Comparison of ENCODE assay signal across 8 cellular contexts in the genomic region with DNA sequence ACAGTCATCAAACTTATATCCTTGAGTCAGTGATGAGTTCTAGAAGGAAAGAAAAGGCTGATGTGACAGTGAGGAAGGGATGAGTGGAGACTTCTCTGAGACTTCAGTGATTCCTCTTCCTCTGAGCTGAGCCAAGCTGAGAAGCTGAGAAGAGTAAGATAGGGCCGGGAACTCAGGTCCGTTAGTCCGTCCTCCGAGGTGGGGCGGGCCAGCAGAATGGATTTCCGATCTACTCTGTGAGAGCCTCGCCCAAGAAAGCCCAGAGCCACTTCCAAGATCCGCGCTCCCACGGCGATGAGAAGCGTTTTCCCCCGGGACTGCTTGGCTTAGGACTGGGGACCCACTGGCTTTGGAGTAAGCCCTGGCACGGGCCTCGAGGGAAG. TPM values are rescaled to one million over a fixed set of nuclear protein-coding genes. Genes with fewer than 3 reads are reported as not detected.
DNase-seq lines count a peak whose midpoint lies in the region; ATAC-seq and TF ChIP-seq lines count a peak whose summit lies in the region.
"Not testable (repeated sequence)": the region's sequence is repeated elsewhere in the genome, so short reads cannot be mapped to it uniquely, and the experiment has no call there.

No MANE protein-coding gene starts in this region.

- not testable (repeated sequence) for H3K27me3 ChIP-seq in ACC112 (ENCODE audit: insufficient read depth, low read length); HUES6 (ENCODE audit: control insufficient read depth, insufficient read depth, low read length); kidney epithelial cell (ENCODE audit: control insufficient read depth, insufficient read depth, low read length)

- POLR2A ChIA-PET in activated CD8-positive, alpha-beta T cell treated with anti-CD3 and anti-CD28 coated beads for 36 hours (lab: Charles Lee): not testable (repeated sequence)

- not testable (repeated sequence) for H3K9me3 Mint-ChIP-seq in activated CD8-positive, alpha-beta T cell treated with anti-CD3 and anti-CD28 coated beads for 36 hours; effector memory CD8-positive, alpha-beta T cell

- H3K27ac Mint-ChIP-seq in activated CD8-positive, alpha-beta T cell treated with anti-CD3 and anti-CD28 coated beads for 36 hours: peak overlapping the region; percentile 61
- H3K27ac Mint-ChIP-seq in effector memory CD8-positive, alpha-beta T cell: peak overlapping the region; percentile 89 to 91

- H2AFZ ChIP-seq in ACC112 (ENCODE audit: low read length, unreplicated experiment): peak overlapping the region; percentile 75

- not testable (repeated sequence) for H3K27me3 Mint-ChIP-seq in activated CD8-positive, alpha-beta T cell treated with anti-CD3 and anti-CD28 coated beads for 36 hours; effector memory CD8-positive, alpha-beta T cell

- not testable (repeated sequence) for H3K36me3 Mint-ChIP-seq in activated CD8-positive, alpha-beta T cell treated with anti-CD3 and anti-CD28 coated beads for 36 hours (ENCODE audit: low read depth)
- H3K36me3 Mint-ChIP-seq in effector memory CD8-positive, alpha-beta T cell (ENCODE audit: insufficient read depth): peaks cover 15% of the 10 kb centered on the region

- H3K4me3 ChIP-seq in ACC112 (ENCODE audit: low read depth, low read length): peak overlapping the region; percentile 98
- H3K4me3 ChIP-seq in HUES6 (ENCODE audit: low read depth, low read length): peak overlapping the region; percentile 90
- H3K4me3 ChIP-seq in kidney epithelial cell (ENCODE audit: low read depth, low read length): peak overlapping the region; percentile 73

- TF ChIP-seq CTCF in activated CD8-positive, alpha-beta T cell treated with anti-CD3 and anti-CD28 coated beads for 36 hours (IDR thresholded peaks at IDR 0.05); kidney epithelial cell (IDR thresholded peaks at IDR 0.05; ENCODE audit: insufficient read depth, low read length, poor library complexity, severe bottlenecking): not testable (repeated sequence)

- H3K4me1 Mint-ChIP-seq in activated CD8-positive, alpha-beta T cell treated with anti-CD3 and anti-CD28 coated beads for 36 hours (ENCODE audit: low read depth): peaks cover 20% of the 10 kb centered on the region
- peaks cover 18 to 19% of the 10 kb centered on the region in 2 donors for H3K4me1 Mint-ChIP-seq in effector memory CD8-positive, alpha-beta T cell (ENCODE audit: low read depth in 2 of 2)

- CTCF ChIA-PET in activated CD8-positive, alpha-beta T cell treated with anti-CD3 and anti-CD28 coated beads for 36 hours (lab: Charles Lee): not testable (repeated sequence)

- ATAC-seq in GM18909 (IDR thresholded peaks at IDR 0.05; ENCODE audit: poor library complexity, unreplicated experiment) (peak; percentile 19), HG02642 (IDR thresholded peaks at IDR 0.05; ENCODE audit: poor library complexity, unreplicated experiment) (peak; percentile 15), sciatic nerve (peak; percentile 61)
- peak; percentile 5 for ATAC-seq in activated CD8-positive, alpha-beta T cell treated with anti-CD3 and anti-CD28 coated beads for 36 hours
- ATAC-seq in effector memory CD8-positive, alpha-beta T cell (replicated peaks): peak; percentile 4

- not testable (repeated sequence) for H3K36me3 ChIP-seq in ACC112 (ENCODE audit: insufficient read depth, low read length); HUES6 (ENCODE audit: control insufficient read depth, insufficient read depth, low read length); kidney epithelial cell (ENCODE audit: control insufficient read depth, insufficient read depth, low read length)

- not testable (repeated sequence) for H3K9me3 ChIP-seq in HUES6 (ENCODE audit: control insufficient read depth, insufficient read depth, low read depth, low read length)

- H3K9ac ChIP-seq in HUES6 (ENCODE audit: low read length): peak overlapping the region; percentile 39

- peak overlapping the region; percentile 89 for H3K4me3 Mint-ChIP-seq in activated CD8-positive, alpha-beta T cell treated with anti-CD3 and anti-CD28 coated beads for 36 hours
- H3K4me3 Mint-ChIP-seq in effector memory CD8-positive, alpha-beta T cell: peak overlapping the region; percentile 89

- H3K27ac ChIP-seq in ACC112 (ENCODE audit: low read depth, low read length): peak overlapping the region; percentile 60
- not testable (repeated sequence) for H3K27ac ChIP-seq in HUES6 (ENCODE audit: low read depth, low read length)

- intact Hi-C loops in activated CD8-positive, alpha-beta T cell treated with anti-CD3 and anti-CD28 coated beads for 36 hours (cut with micrococcal nuclease); sciatic nerve (cut with DNase I): not testable (repeated sequence)

- H3K4me1 ChIP-seq in ACC112 (ENCODE audit: control insufficient read depth, insufficient read depth, low read length, unreplicated experiment); HUES6 (ENCODE audit: control insufficient read depth, insufficient read depth, low read length): not testable (repeated sequence)

- peaks cover 15% of the 10 kb centered on the region for H3K79me2 ChIP-seq in ACC112 (ENCODE audit: control insufficient read depth, insufficient read depth, low read length, unreplicated experiment)

- DNase-seq in activated CD8-positive, alpha-beta T cell treated with anti-CD3 and anti-CD28 coated beads for 36 hours; effector memory CD8-positive, alpha-beta T cell; kidney epithelial cell (ENCODE audit: low read depth); sciatic nerve (ENCODE audit: low spot score): not testable (repeated sequence)

RNA-seq across cellular contexts. Expression of gene PDPR, which starts 0.5 kb away (rescaled TPM):
- total RNA-seq in activated CD8-positive, alpha-beta T cell treated with anti-CD3 and anti-CD28 coated beads for 36 hours: 10 to 100 TPM; 19.5 to 19.7 TPM
- 26.3 and 29.8 TPM in 2 replicates for total RNA-seq in kidney epithelial cell
- 35.7 TPM for total RNA-seq in sciatic nerve

RNA-seq across cellular contexts. Expression of gene CLEC18C, which starts 60.0 kb away (rescaled TPM):
- total RNA-seq in activated CD8-positive, alpha-beta T cell treated with anti-CD3 and anti-CD28 coated beads for 36 hours: not detected
- total RNA-seq in kidney epithelial cell (19.6 and 28.9 TPM in 2 replicates), sciatic nerve (0.58 TPM)

Comparison
In these comparisons a context has a peak if more than half of its experiments do, and no peak if none do; other contexts are left out.
1. ATAC-seq: peak in every context shown above with its lines; median percentile 61 in sciatic nerve; 19 in GM18909; 15 in HG02642; 5 in activated CD8-positive, alpha-beta T cell treated with anti-CD3 and anti-CD28 coated beads for 36 hours; 4 in effector memory CD8-positive, alpha-beta T cell.
2. RNA of gene CLEC18C, which starts 60.0 kb away (total RNA-seq): 19.6 to 28.9 TPM in kidney epithelial cell; 0.58 TPM in sciatic nerve (single experiment) and not detected in activated CD8-positive, alpha-beta T cell treated with anti-CD3 and anti-CD28 coated beads for 36 hours; every median in the first group is over 10 times any median in the second.
3. Peak in every context shown above with its lines, with median percentiles within 50 percentile points of each other: H3K4me3 ChIP-seq.